Comparison of ENCODE assay signal across 19 cellular contexts in genomic region chr10:113329121-113329596, GRCh38.
DNase-seq lines count a peak whose midpoint lies in the region; ATAC-seq and TF ChIP-seq lines count a peak whose summit lies in the region.
"Had no signal": no experiment of that assay in that cellular context is flagged by ENCODE, and none has a peak within 500 bp of the region (broad histone marks: within the 10 kb centered on the region; RNA-seq: fewer than 3 reads in every experiment).

No MANE protein-coding gene starts in this region.

- POLR2A ChIA-PET in AG04449 (lab: Yijun Ruan, JAX): interaction anchor here (1.2 kb wide), 1 partner anchor 55 kb away, joined by 3 read pairs; no protein-coding TSS in a partner anchor

- peak; percentile 85 for DNase-seq in AG04449 (ENCODE audit: low read depth, low spot score)
- DNase-seq in HFFc6: peak; percentile 86
- peak; percentile 27 for DNase-seq in mammary epithelial cell
- no peak for DNase-seq in left lung
- DNase-seq in lower leg skin (ENCODE audit: low spot score in 2 of 2): no peak
- DNase-seq in prostate gland (ENCODE audit: low spot score): no peak
- no peak for DNase-seq in MV-4-11 (lab: John Stamatoyannopoulos, UW)
- DNase-seq in activated naive CD4-positive, alpha-beta T cell treated with anti-CD3 and anti-CD28 coated beads, Interleukin-2, amount 50 U/mL, for 72 hours (ENCODE audit: low spot score in 2 of 2): no peak
- DNase-seq: activated CD4-positive, alpha-beta T cell treated with anti-CD3 and anti-CD28 coated beads for 48 hours; activated T-cell treated with anti-CD3 and anti-CD28 coated beads, Interleukin-2, amount 50 U/mL, for 4 hours; AML-193; NCI-H1105; NCI-H345; ovary; T-helper 17 cell; upper lobe of left lung had no signal

- no peaks in the 10 kb centered on the region for H4K20me1 ChIP-seq in mammary epithelial cell (ENCODE audit: insufficient read depth, low read length)

- peaks cover 5% of the 10 kb centered on the region; the same call in 1 of the 2 replicates for H3K9me3 Mint-ChIP-seq in HFFc6
- H3K9me3 Mint-ChIP-seq in activated naive CD4-positive, alpha-beta T cell treated with anti-CD3 and anti-CD28 coated beads, Interleukin-2, amount 50 U/mL, for 72 hours: peaks cover 0 to 4% of the 10 kb centered on the region in 2 donors
- H3K9me3 Mint-ChIP-seq: activated T-cell treated with anti-CD3 and anti-CD28 coated beads, Interleukin-2, amount 50 U/mL, for 4 hours had no signal

- peaks cover 54% of the 10 kb centered on the region for H3K4me1 Mint-ChIP-seq in HFFc6 (ENCODE audit: low read depth)
- H3K4me1 Mint-ChIP-seq: mesothelial cell of epicardium had no signal

- in situ Hi-C loops in mammary epithelial cell (cut with MboI; ENCODE audit: low sequenced_read_pairs in 2 of 2): no loop called here

- no TSS peak for BruUV-seq in mammary epithelial cell (replicated peaks; lab: Mats Ljungman, UMichigan)

- H3K4me1 ChIP-seq in mammary epithelial cell (ENCODE audit: insufficient read depth, low read length): peaks cover 10% of the 10 kb centered on the region
- peaks cover 0 to 16% of the 10 kb centered on the region in 2 donors for H3K4me1 ChIP-seq in left lung
- no peaks in the 10 kb centered on the region for H3K4me1 ChIP-seq in prostate gland (replicated peaks)
- H3K4me1 ChIP-seq: upper lobe of left lung had no signal

- no peaks in the 10 kb centered on the region for H3K79me2 ChIP-seq in mammary epithelial cell (ENCODE audit: insufficient read depth, low read length)

- H3K36me3 ChIP-seq in mammary epithelial cell (ENCODE audit: insufficient read depth, low read length): no peaks in the 10 kb centered on the region
- H3K36me3 ChIP-seq in left lung: no peaks in the 10 kb centered on the region
- no peaks in the 10 kb centered on the region for H3K36me3 ChIP-seq in prostate gland
- H3K36me3 ChIP-seq: ascending aorta, HAP-1, ovary, upper lobe of left lung had no signal

- no peak overlapping the region for H3K9ac ChIP-seq in mammary epithelial cell (ENCODE audit: insufficient read depth, low read length)

- dilution Hi-C loops in mammary epithelial cell (cut with HindIII; ENCODE audit: low sequenced_read_pairs): no loop called here

- 33% methylated on average over 2 of the region's 2 CpGs for WGBS in mammary epithelial cell (ENCODE audit: low coverage, missing lambda C conversion rate)
- WGBS in lower leg skin, 2 donors: 52 to 64% methylated on average over 2 of the region's 2 CpGs
- WGBS in prostate gland: 70% methylated on average over 2 of the region's 2 CpGs

- H3K4me2 ChIP-seq in mammary epithelial cell (ENCODE audit: insufficient read depth, low read depth, low read length): no peak overlapping the region

- peak overlapping the region; percentile 31; the same call in 1 of the 2 replicates for H3K27ac Mint-ChIP-seq in HFFc6
- no peak overlapping the region for H3K27ac Mint-ChIP-seq in activated naive CD4-positive, alpha-beta T cell treated with anti-CD3 and anti-CD28 coated beads, Interleukin-2, amount 50 U/mL, for 72 hours
- H3K27ac Mint-ChIP-seq: mesothelial cell of epicardium, T-helper 17 cell had no signal

- intact Hi-C loops in mammary epithelial cell (cut with micrococcal nuclease): no loop called here
- intact Hi-C loops in left lung (cut with DNase I): no loop called here
- intact Hi-C loops in lower leg skin (cut with DNase I; ENCODE audit: low total_unique reads): no loop called here
- intact Hi-C loops in prostate gland (cut with DNase I): no loop called here

- no peak for TF ChIP-seq POLR2A in lower leg skin (IDR thresholded peaks at IDR 0.05)
- no peak for TF ChIP-seq POLR2A in prostate gland (IDR thresholded peaks at IDR 0.05)

- H3K27ac ChIP-seq in mammary epithelial cell (ENCODE audit: insufficient read depth, low read depth, low read length) (no peak overlapping the region), left lung (no peak overlapping the region), prostate gland (no peak overlapping the region)
- H3K27ac ChIP-seq: ascending aorta, ovary, upper lobe of left lung had no signal

- H3K4me3 ChIP-seq in AG04449 (ENCODE audit: low read depth, low read length) (no peak overlapping the region), mammary epithelial cell (replicated peaks in 1 of 3; ENCODE audit: insufficient read depth in 1 of 3, low read depth in 2 of 3, low read length in 3 of 3) (no peak overlapping the region), left lung (no peak overlapping the region), lower leg skin (ENCODE audit: low read depth, poor library complexity, severe bottlenecking) (no peak overlapping the region), prostate gland (no peak overlapping the region)
- H3K4me3 ChIP-seq: ascending aorta, HAP-1, ovary, upper lobe of left lung had no signal

- H3K4me3 Mint-ChIP-seq in HFFc6: peak overlapping the region; percentile 0; the same call in 1 of the 2 replicates
- H3K4me3 Mint-ChIP-seq: activated T-cell treated with anti-CD3 and anti-CD28 coated beads, Interleukin-2, amount 50 U/mL, for 4 hours; mesothelial cell of epicardium; T-helper 17 cell had no signal

- H3K36me3 Mint-ChIP-seq in HFFc6 (ENCODE audit: low read depth): peaks cover 4% of the 10 kb centered on the region
- peaks cover 0 to 5% of the 10 kb centered on the region in 2 donors for H3K36me3 Mint-ChIP-seq in activated naive CD4-positive, alpha-beta T cell treated with anti-CD3 and anti-CD28 coated beads, Interleukin-2, amount 50 U/mL, for 72 hours
- H3K36me3 Mint-ChIP-seq: mesothelial cell of epicardium had no signal

- CTCF ChIA-PET in AG04449 (lab: Yijun Ruan, JAX) (interaction anchor here (0.6 to 1.5 kb wide), 5 partner anchors 16 to 793 kb away, joined by 3 to 7 read pairs (median 3); no protein-coding TSS in a partner anchor), mammary epithelial cell (lab: Charles Lee; ENCODE audit: low non-redundant PET) (no interaction called here)

- H3K27me3 ChIP-seq in mammary epithelial cell (ENCODE audit: insufficient read depth, low read length) (no peaks in the 10 kb centered on the region), left lung (no peaks in the 10 kb centered on the region), prostate gland (replicated peaks; ENCODE audit: insufficient read depth) (peaks cover 4% of the 10 kb centered on the region)
- H3K27me3 ChIP-seq: ascending aorta, ovary, upper lobe of left lung had no signal

- peak; percentile 36 for ATAC-seq in left lung
- no peak for ATAC-seq in activated naive CD4-positive, alpha-beta T cell treated with anti-CD3 and anti-CD28 coated beads, Interleukin-2, amount 50 U/mL, for 72 hours
- ATAC-seq: activated T-cell treated with anti-CD3 and anti-CD28 coated beads, Interleukin-2, amount 50 U/mL, for 4 hours; T-helper 17 cell had no signal

- no peak overlapping the region for H2AFZ ChIP-seq in mammary epithelial cell (ENCODE audit: low read depth, low read length)

- H3K27me3 Mint-ChIP-seq in HFFc6 (ENCODE audit: insufficient read depth): peaks cover 5% of the 10 kb centered on the region

- H3K9me3 ChIP-seq in mammary epithelial cell (replicated peaks; ENCODE audit: insufficient read depth, low read length): no peaks in the 10 kb centered on the region
- H3K9me3 ChIP-seq in left lung: peaks cover 0 to under 1% of the 10 kb centered on the region in 2 donors
- H3K9me3 ChIP-seq in prostate gland: no peaks in the 10 kb centered on the region
- H3K9me3 ChIP-seq: ascending aorta, HAP-1, ovary, upper lobe of left lung had no signal

- TF ChIP-seq CTCF in AG04449 (IDR thresholded peaks at IDR 0.05; ENCODE audit: insufficient read depth, low read length, missing control alignments) (no peak), HFFc6 (IDR thresholded peaks at IDR 0.05) (no peak), mammary epithelial cell (conservative IDR thresholded peaks at IDR 0.05 in 1 of 2, IDR thresholded peaks at IDR 0.05 in 1 of 2; ENCODE audit: extremely low read depth in 1 of 2, insufficient read depth in 1 of 2, low read depth in 1 of 2, low read length in 2 of 2) (no peak), left lung (IDR thresholded peaks at IDR 0.05) (no peak), lower leg skin (IDR thresholded peaks at IDR 0.05) (no peak), prostate gland (IDR thresholded peaks at IDR 0.05) (no peak)

Comparison
In these comparisons a context has a peak if more than half of its experiments do, and no peak if none do; other contexts are left out.
1. DNase-seq: peak in AG04449 (single experiment), HFFc6 (single experiment) and mammary epithelial cell (single experiment); none in left lung (0 of 2), lower leg skin (0 of 2), prostate gland (single experiment), MV-4-11 (single experiment) and activated naive CD4-positive, alpha-beta T cell treated with anti-CD3 and anti-CD28 coated beads, Interleukin-2, amount 50 U/mL, for 72 hours (0 of 2).